ENCODE assay signal across 7 cellular contexts in genomic region chr14:39621223-39621622, GRCh38.
"Had no signal": no experiment of that assay in that cellular context is flagged by ENCODE, and none has a peak within 500 bp of the region (broad histone marks: within the 10 kb centered on the region; RNA-seq: fewer than 3 reads in every experiment).

No MANE protein-coding gene starts in this region.

- H3K4me3 Mint-ChIP-seq: GM23338, H9, IgD-negative memory B cell had no signal

- H3K4me1 Mint-ChIP-seq: IgD-negative memory B cell had no signal

- H3K36me3 Mint-ChIP-seq: IgD-negative memory B cell had no signal

- DNase-seq: H9, HCEC 1CT, KBM-7 had no signal

- H3K4me3 ChIP-seq: GM23338 had no signal

- H3K27ac ChIP-seq: HL-60 had no signal

- H3K27ac Mint-ChIP-seq: GM23338, H9, IgD-negative memory B cell had no signal

- H3K27me3 Mint-ChIP-seq: IgD-negative memory B cell had no signal

- ATAC-seq: GM23338, HepG2 had no signal
